In the genomic region with DNA sequence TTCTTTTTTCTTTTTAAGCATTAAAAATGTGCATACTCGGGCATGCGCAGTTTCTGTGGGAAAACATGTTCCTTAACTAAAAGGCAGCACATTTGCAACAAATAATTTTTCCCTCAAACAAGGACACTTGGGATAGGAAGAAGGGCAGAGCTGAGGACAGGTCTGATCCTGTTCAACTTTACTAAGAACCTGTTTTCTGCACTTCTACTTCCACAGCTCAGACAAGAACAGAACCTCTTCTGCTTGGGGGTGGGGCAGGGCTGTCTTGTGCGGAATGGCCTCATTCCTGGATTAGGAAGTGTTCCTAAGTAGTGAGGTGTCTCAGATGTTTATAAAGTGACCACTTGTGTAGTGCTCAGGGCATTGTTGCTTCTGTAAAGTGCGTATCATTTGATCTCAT, we compare ENCODE assay signal across 26 cellular contexts. TPM values are rescaled to one million over a fixed set of nuclear protein-coding genes. Genes with fewer than 3 reads are reported as not detected.
DNase-seq lines count a peak whose midpoint lies in the region; ATAC-seq and TF ChIP-seq lines count a peak whose summit lies in the region.
"Had no signal": no experiment of that assay in that cellular context is flagged by ENCODE, and none has a peak within 500 bp of the region (broad histone marks: within the 10 kb centered on the region; RNA-seq: fewer than 3 reads in every experiment).

No MANE protein-coding gene starts in this region.

- peaks cover 100% of the 10 kb centered on the region for H3K79me2 ChIP-seq in neural progenitor cell (ENCODE audit: low read depth)

- no peak overlapping the region for H2AFZ ChIP-seq in neural progenitor cell (replicated peaks)
- H2AFZ ChIP-seq: hepatocyte, parathyroid adenoma had no signal

- H3K27ac ChIP-seq in neural progenitor cell, result no peak overlapping the region
- H3K27ac ChIP-seq: A549, left ventricle myocardium inferior, parathyroid adenoma, upper lobe of left lung had no signal

- H3K4me1 Mint-ChIP-seq in activated CD8-positive, alpha-beta memory T cell treated with anti-CD3 and anti-CD28 coated beads, Interleukin-2, amount 10 ng/mL, durations not matched to agents 7 days and 5 days, result peaks cover 16% of the 10 kb centered on the region
- H3K4me1 Mint-ChIP-seq in activated naive CD8-positive, alpha-beta T cell treated with anti-CD3 and anti-CD28 coated beads, Interleukin-2, amount 50 U/mL, for 24 hours, result peaks cover 16% of the 10 kb centered on the region
- H3K4me1 Mint-ChIP-seq in neural progenitor cell, result no peaks in the 10 kb centered on the region

- peaks cover 4% of the 10 kb centered on the region for H3K36me3 ChIP-seq in neural progenitor cell

- no peak overlapping the region for H3K4me3 ChIP-seq in neural progenitor cell
- H3K4me3 ChIP-seq: A549, hepatocyte, left ventricle myocardium inferior, upper lobe of left lung had no signal

- DNase-seq in activated CD8-positive, alpha-beta memory T cell treated with anti-CD3 and anti-CD28 coated beads, Interleukin-2, amount 10 ng/mL, durations not matched to agents 7 days and 5 days, result no peak
- no peak for DNase-seq in activated CD8-positive, alpha-beta memory T cell treated with anti-CD3 and anti-CD28 coated beads, Interleukin-2, amount 50 U/mL, for 48 hours
- no peak for DNase-seq in activated naive CD8-positive, alpha-beta T cell treated with anti-CD3 and anti-CD28 coated beads, Interleukin-2, amount 50 U/mL, for 24 hours
- DNase-seq in neural progenitor cell (ENCODE audit: low spot score) (no peak), AG20443 (ENCODE audit: low spot score) (no peak)
- DNase-seq: activated CD4-positive, alpha-beta T cell treated with anti-CD3 and anti-CD28 coated beads, Interleukin-2, amount 10 ng/mL, durations not matched to agents 7 days and 5 days; activated naive CD4-positive, alpha-beta T cell treated with Interleukin-2 at 50 U/mL for 16 hours; Caco-2; DND-41; immature natural killer cell; KBM-7; left ventricle myocardium inferior; midbrain; NCI-H1694; NCI-H69; nephron progenitor cell; right cardiac atrium; RPMI8226; stimulated activated CD4-positive, alpha-beta T cell treated with anti-CD3 and anti-CD28 coated beads, Interleukin-12 subunit alpha, Interleukin-12 subunit beta, amount 100 ng/mL, for 4 hours; upper lobe of left lung had no signal

- no peak overlapping the region for H3K4me2 ChIP-seq in neural progenitor cell
- H3K4me2 ChIP-seq: A549, hepatocyte had no signal

- H3K27me3 Mint-ChIP-seq in activated CD8-positive, alpha-beta memory T cell treated with anti-CD3 and anti-CD28 coated beads, Interleukin-2, amount 10 ng/mL, durations not matched to agents 7 days and 5 days, result no peaks in the 10 kb centered on the region
- H3K27me3 Mint-ChIP-seq in activated naive CD8-positive, alpha-beta T cell treated with anti-CD3 and anti-CD28 coated beads, Interleukin-2, amount 50 U/mL, for 24 hours, result no peaks in the 10 kb centered on the region
- peaks cover 2% of the 10 kb centered on the region for H3K27me3 Mint-ChIP-seq in neural progenitor cell (ENCODE audit: insufficient read depth, low read depth)
- H3K27me3 Mint-ChIP-seq: activated CD4-positive, alpha-beta T cell treated with anti-CD3 and anti-CD28 coated beads, Interleukin-2, amount 10 ng/mL, durations not matched to agents 7 days and 5 days had no signal

- CTCF ChIA-PET in activated CD8-positive, alpha-beta memory T cell treated with anti-CD3 and anti-CD28 coated beads, Interleukin-2, amount 10 ng/mL, durations not matched to agents 7 days and 5 days (lab: Charles Lee), result interaction anchor here (0.9 kb wide), 1 partner anchor 35 kb away, joined by 3 read pairs; no protein-coding TSS in a partner anchor

- peaks cover 96% of the 10 kb centered on the region for H4K20me1 ChIP-seq in neural progenitor cell (ENCODE audit: low read depth)

- no peak for TF ChIP-seq CTCF in neural progenitor cell (IDR thresholded peaks at IDR 0.05)

- H3K9me3 Mint-ChIP-seq in activated CD8-positive, alpha-beta memory T cell treated with anti-CD3 and anti-CD28 coated beads, Interleukin-2, amount 10 ng/mL, durations not matched to agents 7 days and 5 days (ENCODE audit: low read depth), result no peaks in the 10 kb centered on the region
- no peaks in the 10 kb centered on the region for H3K9me3 Mint-ChIP-seq in activated naive CD8-positive, alpha-beta T cell treated with anti-CD3 and anti-CD28 coated beads, Interleukin-2, amount 50 U/mL, for 24 hours
- H3K9me3 Mint-ChIP-seq in neural progenitor cell, result no peaks in the 10 kb centered on the region
- H3K9me3 Mint-ChIP-seq: activated CD4-positive, alpha-beta T cell treated with anti-CD3 and anti-CD28 coated beads, Interleukin-2, amount 10 ng/mL, durations not matched to agents 7 days and 5 days; immature natural killer cell; nephron progenitor cell had no signal

- H3K36me3 Mint-ChIP-seq in activated CD8-positive, alpha-beta memory T cell treated with anti-CD3 and anti-CD28 coated beads, Interleukin-2, amount 10 ng/mL, durations not matched to agents 7 days and 5 days, result peaks cover 51% of the 10 kb centered on the region
- H3K36me3 Mint-ChIP-seq in activated naive CD8-positive, alpha-beta T cell treated with anti-CD3 and anti-CD28 coated beads, Interleukin-2, amount 50 U/mL, for 24 hours (ENCODE audit: low read depth), result peaks cover 54% of the 10 kb centered on the region
- H3K36me3 Mint-ChIP-seq in neural progenitor cell, result peaks cover 30% of the 10 kb centered on the region

- H3K4me1 ChIP-seq in neural progenitor cell, result no peaks in the 10 kb centered on the region
- H3K4me1 ChIP-seq: Caco-2 had no signal

- peaks cover 5% of the 10 kb centered on the region for H3F3A ChIP-seq in neural progenitor cell (ENCODE audit: low read depth)

- ATAC-seq in activated CD8-positive, alpha-beta memory T cell treated with anti-CD3 and anti-CD28 coated beads, Interleukin-2, amount 10 ng/mL, durations not matched to agents 7 days and 5 days, result no peak
- no peak for ATAC-seq in activated naive CD8-positive, alpha-beta T cell treated with anti-CD3 and anti-CD28 coated beads, Interleukin-2, amount 50 U/mL, for 24 hours
- no peak for ATAC-seq in HG02642 (IDR thresholded peaks at IDR 0.05; ENCODE audit: poor library complexity, unreplicated experiment)
- ATAC-seq: A549, HCT116, right cardiac atrium, SK-N-SH treated with all-trans-retinoic acid at 6 μM for 48 hours had no signal

- H3K27me3 ChIP-seq in neural progenitor cell, result no peaks in the 10 kb centered on the region
- H3K27me3 ChIP-seq: hepatocyte, upper lobe of left lung had no signal

- H3K9me3 ChIP-seq in neural progenitor cell (ENCODE audit: low read depth), result no peaks in the 10 kb centered on the region
- H3K9me3 ChIP-seq: A549, Caco-2, left ventricle myocardium inferior, upper lobe of left lung had no signal

- no peak overlapping the region for H3K9ac ChIP-seq in neural progenitor cell
- H3K9ac ChIP-seq: parathyroid adenoma had no signal

- H3K27ac Mint-ChIP-seq in activated CD8-positive, alpha-beta memory T cell treated with anti-CD3 and anti-CD28 coated beads, Interleukin-2, amount 10 ng/mL, durations not matched to agents 7 days and 5 days, result peak overlapping the region; percentile 3
- H3K27ac Mint-ChIP-seq in activated naive CD8-positive, alpha-beta T cell treated with anti-CD3 and anti-CD28 coated beads, Interleukin-2, amount 50 U/mL, for 24 hours, result peak overlapping the region; percentile 16
- peak overlapping the region; percentile 12 for H3K27ac Mint-ChIP-seq in neural progenitor cell
- H3K27ac Mint-ChIP-seq: activated CD4-positive, alpha-beta T cell treated with anti-CD3 and anti-CD28 coated beads, Interleukin-2, amount 10 ng/mL, durations not matched to agents 7 days and 5 days had no signal

- no peak overlapping the region for H3K4me3 Mint-ChIP-seq in activated CD8-positive, alpha-beta memory T cell treated with anti-CD3 and anti-CD28 coated beads, Interleukin-2, amount 10 ng/mL, durations not matched to agents 7 days and 5 days
- no peak overlapping the region for H3K4me3 Mint-ChIP-seq in activated naive CD8-positive, alpha-beta T cell treated with anti-CD3 and anti-CD28 coated beads, Interleukin-2, amount 50 U/mL, for 24 hours
- no peak overlapping the region for H3K4me3 Mint-ChIP-seq in neural progenitor cell
- H3K4me3 Mint-ChIP-seq: activated CD4-positive, alpha-beta T cell treated with anti-CD3 and anti-CD28 coated beads, Interleukin-2, amount 10 ng/mL, durations not matched to agents 7 days and 5 days; immature natural killer cell; nephron progenitor cell had no signal

RNA-seq across cellular contexts. Expression of a gene that starts 18.3 kb away (rescaled TPM):
- 100 to 1,000 TPM; 134 to 152 TPM for total RNA-seq in activated CD8-positive, alpha-beta memory T cell treated with anti-CD3 and anti-CD28 coated beads, Interleukin-2, amount 10 ng/mL, durations not matched to agents 7 days and 5 days
- 57.9 and 89.2 TPM in 2 replicates for total RNA-seq in neural progenitor cell (ENCODE audit: low replicate concordance)

RNA-seq across cellular contexts. Expression of a gene that starts 18.6 kb away (rescaled TPM):
- 100 to 1,000 TPM; 110 to 125 TPM for total RNA-seq in activated CD8-positive, alpha-beta memory T cell treated with anti-CD3 and anti-CD28 coated beads, Interleukin-2, amount 10 ng/mL, durations not matched to agents 7 days and 5 days
- total RNA-seq in neural progenitor cell (ENCODE audit: low replicate concordance), result 45.2 and 53.3 TPM in 2 replicates

RNA-seq across cellular contexts. Expression of a gene that starts 39.1 kb away (rescaled TPM):
- 10 to 100 TPM; 49.1 to 49.7 TPM for total RNA-seq in activated CD8-positive, alpha-beta memory T cell treated with anti-CD3 and anti-CD28 coated beads, Interleukin-2, amount 10 ng/mL, durations not matched to agents 7 days and 5 days
- total RNA-seq in neural progenitor cell (ENCODE audit: low replicate concordance), result 7.5 and 15.0 TPM in 2 replicates

RNA-seq across cellular contexts. Expression of a gene that starts 39.7 kb away (rescaled TPM):
- total RNA-seq in activated CD8-positive, alpha-beta memory T cell treated with anti-CD3 and anti-CD28 coated beads, Interleukin-2, amount 10 ng/mL, durations not matched to agents 7 days and 5 days, result 1 to 10 TPM; 1.0 to 2.4 TPM
- 7.7 and 60.5 TPM in 2 replicates for total RNA-seq in neural progenitor cell (ENCODE audit: low replicate concordance)

RNA-seq across cellular contexts. Expression of a gene that starts 48.9 kb away (rescaled TPM):
- total RNA-seq in activated CD8-positive, alpha-beta memory T cell treated with anti-CD3 and anti-CD28 coated beads, Interleukin-2, amount 10 ng/mL, durations not matched to agents 7 days and 5 days, result 1,000 to 10,000 TPM in 1 of 2 experiments, 100 to 1,000 TPM in 1; 976 to 1,078 TPM
- total RNA-seq in neural progenitor cell (ENCODE audit: low replicate concordance), result 778 and 991 TPM in 2 replicates
